Comparison of ENCODE assay signal across 26 cellular contexts in the genomic region with DNA sequence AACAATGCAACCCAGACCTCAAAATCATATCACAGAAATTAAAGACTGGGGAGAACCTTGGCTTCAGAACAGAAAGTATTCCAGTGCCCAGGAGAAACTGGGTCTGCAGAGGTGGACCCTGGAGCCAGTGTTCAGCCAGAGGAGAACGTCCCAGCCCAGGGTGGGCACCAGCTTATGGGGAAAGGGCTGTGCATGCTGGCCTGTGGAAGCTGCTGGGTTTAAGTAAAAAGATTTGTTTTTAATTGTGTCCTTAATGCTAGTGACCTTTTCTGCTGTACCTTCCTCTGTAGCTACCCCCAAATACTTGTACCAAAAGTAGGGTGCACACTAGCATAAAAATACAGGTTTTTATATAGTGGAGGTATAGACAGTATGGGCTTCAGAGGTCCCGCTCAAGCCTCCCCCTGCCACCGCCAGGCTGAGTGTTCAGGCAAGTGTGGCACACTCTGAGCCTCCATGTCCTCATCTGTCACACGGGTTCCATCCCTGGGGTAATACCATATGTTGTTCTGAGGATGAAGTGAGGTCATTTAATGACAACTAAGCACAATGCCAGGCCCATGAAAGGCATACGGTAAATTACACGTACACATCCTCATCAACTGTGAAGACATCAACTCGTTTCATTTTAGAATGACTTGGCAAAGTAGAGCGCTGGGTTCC. TPM values are rescaled to one million over a fixed set of nuclear protein-coding genes. Genes with fewer than 3 reads are reported as not detected.
DNase-seq lines count a peak whose midpoint lies in the region; ATAC-seq and TF ChIP-seq lines count a peak whose summit lies in the region.
"Had no signal": no experiment of that assay in that cellular context is flagged by ENCODE, and none has a peak within 500 bp of the region (broad histone marks: within the 10 kb centered on the region; RNA-seq: fewer than 3 reads in every experiment).

No MANE protein-coding gene starts in this region.

- intact Hi-C loops in transverse colon (cut with DNase I; ENCODE audit: low total_unique reads): loop anchor here (10.0 kb wide), 1 partner anchor 1404 kb away; no protein-coding TSS in a partner anchor

- POLR2A ChIA-PET in activated CD4-positive, alpha-beta T cell treated with anti-CD3 and anti-CD28 coated beads, Interleukin-2, amount 10 ng/mL, durations not matched to agents 7 days and 5 days (lab: Charles Lee): no interaction called here

- TF ChIP-seq POLR2A in transverse colon (IDR thresholded peaks at IDR 0.05): no peak

- WGBS in transverse colon (ENCODE audit: low coverage in 1 of 2), 2 donors: 94 to 100% methylated on average over 1 to 8 of the region's 8 CpGs

- H3K36me3 ChIP-seq in transverse colon: peaks cover 0 to 31% (median 15%) of the 10 kb centered on the region in 4 donors

- no peak for TF ChIP-seq EP300 in transverse colon (IDR thresholded peaks at IDR 0.05; ENCODE audit: low read depth)

- H3K27ac ChIP-seq in transverse colon: peak overlapping the region in 1 of 4 donors; percentile 58
- H3K27ac ChIP-seq: tibial artery had no signal

- no peak overlapping the region for H3K4me3 Mint-ChIP-seq in activated CD4-positive, alpha-beta T cell treated with anti-CD3 and anti-CD28 coated beads, Interleukin-2, amount 10 ng/mL, durations not matched to agents 7 days and 5 days
- H3K4me3 Mint-ChIP-seq: activated B cell treated with CpG ODN at 0.5 μM for 24 hours; activated CD8-positive, alpha-beta T cell treated with anti-CD3 and anti-CD28 coated beads, Interleukin-2, amount 10 ng/mL, durations not matched to agents 7 days and 5 days; activated naive CD8-positive, alpha-beta T cell treated with anti-CD3 and anti-CD28 coated beads, Interleukin-2, amount 10 ng/mL, durations not matched to agents 7 days and 5 days; activated T-helper 1 cell treated with anti-CD3 and anti-CD28 coated beads, Interleukin-12 subunit alpha, Interleukin-12 subunit beta, Interleukin-2, Interleukin-4 antibody, amounts not matched to agents 30 ng/mL and 10 ng/mL and 1 ng/mL, durations not matched to agents 14 hours and 24 hours and 36 hours; endodermal cell; naive B cell; T-helper 2 cell treated with Interferon-gamma antibody and Interleukin-4, amounts not matched to agents 5 μg/mL and 100 μg/mL, for 36 hours had no signal

- ATAC-seq in left lobe of liver (no peak), GM21367 (IDR thresholded peaks at IDR 0.05; ENCODE audit: unreplicated experiment) (no peak), HG03442 (IDR thresholded peaks at IDR 0.05; ENCODE audit: unreplicated experiment) (no peak)
- ATAC-seq: activated CD8-positive, alpha-beta T cell treated with anti-CD3 and anti-CD28 coated beads, Interleukin-2, amount 10 ng/mL, durations not matched to agents 7 days and 5 days; Panc1 had no signal

- in situ Hi-C loops in transverse colon (cut with MboI; ENCODE audit: low pct_ligation_motif_present in 1 of 4, low pct_unique_long_range_greater_than_20kb in 1 of 4, low sequenced_read_pairs in 3 of 4): loop anchor here in 1 of 4 donors (25.0 kb wide), 1 partner anchor 248 kb away; the partner anchor contains the start of gene TFF3

- DNase-seq in NCI-H82 (lab: John Stamatoyannopoulos, UW) (peak; percentile 40), NCI-H82 treated with DMSO at 0.1 percent for 48 hours (lab: John Stamatoyannopoulos, UW; ENCODE audit: unreplicated experiment) (no peak), NCI-H524 (lab: John Stamatoyannopoulos, UW) (peak; percentile 12 to 68), left lobe of liver (ENCODE audit: low spot score) (peak; percentile 12), transverse colon (peak; percentile 2)
- no peak for DNase-seq in activated CD4-positive, alpha-beta T cell treated with anti-CD3 and anti-CD28 coated beads, Interleukin-2, amount 10 ng/mL, durations not matched to agents 7 days and 5 days
- DNase-seq: 8988T; activated CD8-positive, alpha-beta T cell treated with anti-CD3 and anti-CD28 coated beads, Interleukin-2, amount 10 ng/mL, durations not matched to agents 7 days and 5 days; AML-193; COR-L47; H7; mesenchymal stem cell; naive B cell; NCI-H1417 treated with DMSO at 0.1 percent for 48 hours; NCI-H774; stimulated activated CD4-positive, alpha-beta T cell treated with anti-CD3 and anti-CD28 coated beads, Interleukin-1b, Interleukin-23, amount 100 ng/mL, for 48 hours; stimulated activated naive CD4-positive, alpha-beta T cell had no signal

- peaks cover 0 to 4% (median 0%) of the 10 kb centered on the region in 4 donors for H3K4me1 ChIP-seq in transverse colon
- H3K4me1 ChIP-seq: tibial artery had no signal

- H3K9me3 Mint-ChIP-seq in activated CD4-positive, alpha-beta T cell treated with anti-CD3 and anti-CD28 coated beads, Interleukin-2, amount 10 ng/mL, durations not matched to agents 7 days and 5 days: no peaks in the 10 kb centered on the region
- H3K9me3 Mint-ChIP-seq: activated B cell treated with CpG ODN at 0.5 μM for 24 hours; activated naive CD8-positive, alpha-beta T cell treated with anti-CD3 and anti-CD28 coated beads, Interleukin-2, amount 10 ng/mL, durations not matched to agents 7 days and 5 days; activated T-helper 1 cell treated with anti-CD3 and anti-CD28 coated beads, Interleukin-12 subunit alpha, Interleukin-12 subunit beta, Interleukin-2, Interleukin-4 antibody, amounts not matched to agents 30 ng/mL and 10 ng/mL and 1 ng/mL, durations not matched to agents 14 hours and 24 hours and 36 hours; endodermal cell; naive B cell; T-helper 2 cell treated with Interferon-gamma antibody and Interleukin-4, amounts not matched to agents 5 μg/mL and 100 μg/mL, for 36 hours had no signal

- H3K4me3 ChIP-seq in transverse colon: no peak overlapping the region
- H3K4me3 ChIP-seq: tibial artery had no signal

- H3K4me1 Mint-ChIP-seq in activated CD4-positive, alpha-beta T cell treated with anti-CD3 and anti-CD28 coated beads, Interleukin-2, amount 10 ng/mL, durations not matched to agents 7 days and 5 days: peaks cover 9% of the 10 kb centered on the region
- H3K4me1 Mint-ChIP-seq: endodermal cell had no signal

- TF ChIP-seq CTCF in transverse colon (IDR thresholded peaks at IDR 0.05): no peak

- peaks cover 7% of the 10 kb centered on the region for H3K36me3 Mint-ChIP-seq in activated CD4-positive, alpha-beta T cell treated with anti-CD3 and anti-CD28 coated beads, Interleukin-2, amount 10 ng/mL, durations not matched to agents 7 days and 5 days (ENCODE audit: low read depth)

- CTCF ChIA-PET in activated CD4-positive, alpha-beta T cell treated with anti-CD3 and anti-CD28 coated beads, Interleukin-2, amount 10 ng/mL, durations not matched to agents 7 days and 5 days (lab: Charles Lee): interaction anchor here (0.7 kb wide), 1 partner anchor 22 kb away, joined by 4 read pairs; no protein-coding TSS in a partner anchor

- H3K27me3 ChIP-seq in transverse colon: no peaks in the 10 kb centered on the region
- H3K27me3 ChIP-seq: tibial artery had no signal

- H3K27ac Mint-ChIP-seq in activated CD4-positive, alpha-beta T cell treated with anti-CD3 and anti-CD28 coated beads, Interleukin-2, amount 10 ng/mL, durations not matched to agents 7 days and 5 days: no peak overlapping the region
- H3K27ac Mint-ChIP-seq: activated CD8-positive, alpha-beta T cell treated with anti-CD3 and anti-CD28 coated beads, Interleukin-2, amount 10 ng/mL, durations not matched to agents 7 days and 5 days; activated naive CD8-positive, alpha-beta T cell treated with anti-CD3 and anti-CD28 coated beads, Interleukin-2, amount 10 ng/mL, durations not matched to agents 7 days and 5 days; activated T-helper 1 cell treated with anti-CD3 and anti-CD28 coated beads, Interleukin-12 subunit alpha, Interleukin-12 subunit beta, Interleukin-2, Interleukin-4 antibody, amounts not matched to agents 30 ng/mL and 10 ng/mL and 1 ng/mL, durations not matched to agents 14 hours and 24 hours and 36 hours; endodermal cell; T-helper 2 cell treated with Interferon-gamma antibody and Interleukin-4, amounts not matched to agents 5 μg/mL and 100 μg/mL, for 36 hours had no signal

- H3K27me3 Mint-ChIP-seq in activated CD4-positive, alpha-beta T cell treated with anti-CD3 and anti-CD28 coated beads, Interleukin-2, amount 10 ng/mL, durations not matched to agents 7 days and 5 days: no peaks in the 10 kb centered on the region
- H3K27me3 Mint-ChIP-seq: activated B cell treated with CpG ODN at 0.5 μM for 24 hours; activated naive CD8-positive, alpha-beta T cell treated with anti-CD3 and anti-CD28 coated beads, Interleukin-2, amount 10 ng/mL, durations not matched to agents 7 days and 5 days; naive B cell had no signal

- H3K9me3 ChIP-seq in transverse colon: no peaks in the 10 kb centered on the region
- H3K9me3 ChIP-seq: tibial artery had no signal

RNA-seq across cellular contexts. Expression of gene SLC37A1, which starts 47.0 kb away (rescaled TPM):
- total RNA-seq in left lobe of liver (5.0 TPM), transverse colon (100 to 1,000 TPM in 3 of 4 donors, 10 to 100 TPM in 1; 80.8 to 139 (median 117) TPM)
- total RNA-seq in activated CD4-positive, alpha-beta T cell treated with anti-CD3 and anti-CD28 coated beads, Interleukin-2, amount 10 ng/mL, durations not matched to agents 7 days and 5 days: 10 to 100 TPM; 19.2 to 20.2 TPM

Comparison
In these comparisons a context has a peak if more than half of its experiments do, and no peak if none do; other contexts are left out.
1. DNase-seq: peak in NCI-H82 (single experiment), NCI-H524 (2 of 2), left lobe of liver (single experiment) and transverse colon (single experiment); none in NCI-H82 treated with DMSO at 0.1 percent for 48 hours (single experiment) and activated CD4-positive, alpha-beta T cell treated with anti-CD3 and anti-CD28 coated beads, Interleukin-2, amount 10 ng/mL, durations not matched to agents 7 days and 5 days (single experiment).